In genomic region chr9:69176446-69177135, GRCh38 we compare ENCODE assay signal across 14 cellular contexts. TPM values are rescaled to one million over a fixed set of nuclear protein-coding genes. Genes with fewer than 3 reads are reported as not detected.
DNase-seq lines count a peak whose midpoint lies in the region; ATAC-seq, FAIRE-seq and TF ChIP-seq lines count a peak whose summit lies in the region.
"Had no signal": no experiment of that assay in that cellular context is flagged by ENCODE, and none has a peak within 500 bp of the region (broad histone marks: within the 10 kb centered on the region; RNA-seq: fewer than 3 reads in every experiment).

No MANE protein-coding gene starts in this region.

- no peak for TF ChIP-seq POLR2A in breast epithelium (IDR thresholded peaks at IDR 0.05)

- H3K4me2 ChIP-seq in keratinocyte (ENCODE audit: control insufficient read depth, extremely low read depth, insufficient read depth, low read depth, low read length): peak overlapping the region; percentile 91

- peaks cover 64% of the 10 kb centered on the region for H3K79me2 ChIP-seq in keratinocyte (ENCODE audit: control insufficient read depth, insufficient read depth, low read length)

- POLR2A ChIA-PET in MCF 10A (lab: Yijun Ruan, JAX): interaction anchor here (0.7 to 6.9 kb wide), 9 partner anchors 7 to 1082 kb away, joined by 3 to 151 read pairs (median 31); partner anchors contain the start of gene SMC5

- no peak for ATAC-seq in GM18517 (IDR thresholded peaks at IDR 0.05; ENCODE audit: unreplicated experiment)
- ATAC-seq: activated T-cell treated with anti-CD3 and anti-CD28 coated beads, Interleukin-2, amount 50 U/mL, for 4 hours had no signal

- H3K27me3 ChIP-seq in breast epithelium: no peaks in the 10 kb centered on the region
- no peaks in the 10 kb centered on the region for H3K27me3 ChIP-seq in adipocyte (replicated peaks; ENCODE audit: control insufficient read depth, insufficient read depth, low read length)
- no peaks in the 10 kb centered on the region for H3K27me3 ChIP-seq in keratinocyte (ENCODE audit: control insufficient read depth, extremely low read depth, insufficient read depth, low read length)
- H3K27me3 ChIP-seq: dorsolateral prefrontal cortex had no signal

- H3K4me3 ChIP-seq in breast epithelium (no peak overlapping the region), adipocyte (ENCODE audit: low read length) (peak overlapping the region; percentile 96), keratinocyte (ENCODE audit: control insufficient read depth in 2 of 3, extremely low read depth in 1 of 3, insufficient read depth in 2 of 3, low read depth in 1 of 3, low read length in 3 of 3) (peak overlapping the region; percentile 61 to 95 (median 81))

- H3K27ac Mint-ChIP-seq in MCF 10A (ENCODE audit: low read depth, unreplicated experiment): peak overlapping the region; percentile 94
- no peak overlapping the region for H3K27ac Mint-ChIP-seq in activated T-helper 2 cell treated with anti-CD3 and anti-CD28 coated beads, Interferon-gamma antibody, Interleukin-2, Interleukin-4, amounts not matched to agents 10 μg/mL and 5 μg/mL and 100 μg/mL, durations not matched to agents 14 hours and 24 hours and 36 hours
- peak overlapping the region in 1 of 7 donors; percentile 82 for H3K27ac Mint-ChIP-seq in CD14-positive monocyte

- CTCF ChIA-PET in MCF 10A (lab: Yijun Ruan, JAX): interaction anchor here (0.6 to 6.9 kb wide), 8 partner anchors 11 to 124 kb away, joined by 3 to 81 read pairs (median 10); no protein-coding TSS in a partner anchor

- H3K4me3 Mint-ChIP-seq in MCF 10A (ENCODE audit: unreplicated experiment): peak overlapping the region; percentile 93
- no peak overlapping the region for H3K4me3 Mint-ChIP-seq in activated T-helper 2 cell treated with anti-CD3 and anti-CD28 coated beads, Interferon-gamma antibody, Interleukin-2, Interleukin-4, amounts not matched to agents 10 μg/mL and 5 μg/mL and 100 μg/mL, durations not matched to agents 14 hours and 24 hours and 36 hours (ENCODE audit: low read depth)
- no peak overlapping the region for H3K4me3 Mint-ChIP-seq in CD14-positive monocyte
- H3K4me3 Mint-ChIP-seq: activated T-cell treated with anti-CD3 and anti-CD28 coated beads, Interleukin-2, amount 50 U/mL, for 4 hours had no signal

- no TSS peak for BruUV-seq in MCF 10A (replicated peaks; lab: Mats Ljungman, UMichigan)

- H3K9me3 ChIP-seq in breast epithelium: no peaks in the 10 kb centered on the region
- no peaks in the 10 kb centered on the region for H3K9me3 ChIP-seq in adipocyte (ENCODE audit: control insufficient read depth, low read length)
- no peaks in the 10 kb centered on the region for H3K9me3 ChIP-seq in keratinocyte (ENCODE audit: control insufficient read depth, low read depth, low read length)

- H3K9me3 Mint-ChIP-seq in MCF 10A (ENCODE audit: unreplicated experiment) (no peaks in the 10 kb centered on the region), CD14-positive monocyte (peaks cover 0 to 2% (median 0%) of the 10 kb centered on the region in 7 donors)
- H3K9me3 Mint-ChIP-seq in activated T-helper 2 cell treated with anti-CD3 and anti-CD28 coated beads, Interferon-gamma antibody, Interleukin-2, Interleukin-4, amounts not matched to agents 10 μg/mL and 5 μg/mL and 100 μg/mL, durations not matched to agents 14 hours and 24 hours and 36 hours: no peaks in the 10 kb centered on the region
- H3K9me3 Mint-ChIP-seq: activated T-cell treated with anti-CD3 and anti-CD28 coated beads, Interleukin-2, amount 50 U/mL, for 4 hours had no signal

- TF ChIP-seq CTCF in MCF 10A (IDR thresholded peaks at IDR 0.05; ENCODE audit: unreplicated experiment): no peak
- TF ChIP-seq CTCF in breast epithelium (IDR thresholded peaks at IDR 0.05): no peak
- TF ChIP-seq CTCF in keratinocyte (optimal IDR thresholded peaks at IDR 0.05 in 1 of 3, IDR thresholded peaks at IDR 0.05 in 1 of 3, conservative IDR thresholded peaks at IDR 0.05 in 1 of 3; ENCODE audit: extremely low read depth in 1 of 3, insufficient read depth in 2 of 3, low read length in 3 of 3): no peak
- no peak for TF ChIP-seq CTCF in CD14-positive monocyte (IDR thresholded peaks at IDR 0.05)

- H3K27me3 Mint-ChIP-seq in MCF 10A (ENCODE audit: insufficient read depth, unreplicated experiment) (no peaks in the 10 kb centered on the region), CD14-positive monocyte (ENCODE audit: low read depth in 3 of 3) (peaks cover 4 to 16% (median 15%) of the 10 kb centered on the region in 3 donors)
- no peaks in the 10 kb centered on the region for H3K27me3 Mint-ChIP-seq in activated T-helper 2 cell treated with anti-CD3 and anti-CD28 coated beads, Interferon-gamma antibody, Interleukin-2, Interleukin-4, amounts not matched to agents 10 μg/mL and 5 μg/mL and 100 μg/mL, durations not matched to agents 14 hours and 24 hours and 36 hours (ENCODE audit: low read depth)

- DNase-seq in MCF 10A (ENCODE audit: unreplicated experiment): peak; percentile 80
- no peak for DNase-seq in breast epithelium (ENCODE audit: low spot score in 2 of 2)
- no peak for DNase-seq in adipocyte (ENCODE audit: low read depth)
- no peak for DNase-seq in keratinocyte (ENCODE audit: low read depth, low spot score)
- DNase-seq in activated T-helper 2 cell treated with anti-CD3 and anti-CD28 coated beads, Interferon-gamma antibody, Interleukin-2, Interleukin-4, amounts not matched to agents 10 μg/mL and 5 μg/mL and 100 μg/mL, durations not matched to agents 14 hours and 24 hours and 36 hours (ENCODE audit: low spot score): no peak
- DNase-seq in activated gamma-delta T cell treated with Interleukin-2 at 50 U/mL for 16 hours: no peak
- DNase-seq in CD14-positive monocyte (ENCODE audit: low spot score): no peak
- DNase-seq: activated CD4-positive, CD25-positive, alpha-beta regulatory T cell; activated T-cell treated with anti-CD3 and anti-CD28 coated beads, Interleukin-2, amount 50 U/mL, for 4 hours; dorsolateral prefrontal cortex; NCI-H2081 had no signal

- intact Hi-C loops in MCF 10A (cut with micrococcal nuclease) (no loop called here), breast epithelium (cut with DNase I; ENCODE audit: low total_unique reads) (no loop called here), CD14-positive monocyte (cut with micrococcal nuclease) (no loop called here)
- intact Hi-C loops in activated T-helper 2 cell treated with anti-CD3 and anti-CD28 coated beads, Interferon-gamma antibody, Interleukin-2, Interleukin-4, amounts not matched to agents 10 μg/mL and 5 μg/mL and 100 μg/mL, durations not matched to agents 14 hours and 24 hours and 36 hours (cut with micrococcal nuclease): loop anchor here (5.0 kb wide), 3 partner anchors 139 to 576 kb away; partner anchors contain the start of gene FXN

- H3K36me3 ChIP-seq in breast epithelium (no peaks in the 10 kb centered on the region), adipocyte (ENCODE audit: control insufficient read depth, insufficient read depth, low read length, severe bottlenecking) (no peaks in the 10 kb centered on the region), keratinocyte (ENCODE audit: control insufficient read depth in 2 of 2, extremely low read depth in 1 of 2, insufficient read depth in 2 of 2, low read length in 2 of 2) (no peaks in the 10 kb centered on the region)

- no peaks in the 10 kb centered on the region for H3K9me1 ChIP-seq in keratinocyte (ENCODE audit: control insufficient read depth, extremely low read depth, insufficient read depth, low read length)

- dilution Hi-C loops in keratinocyte (cut with MboI; ENCODE audit: extremely low pct_ligation_motif_present, low sequenced_read_pairs): no loop called here

- H4K20me1 ChIP-seq in keratinocyte (ENCODE audit: control insufficient read depth, extremely low read depth, insufficient read depth, low read length): no peaks in the 10 kb centered on the region

- peaks cover 41% of the 10 kb centered on the region for H3K4me1 Mint-ChIP-seq in MCF 10A (ENCODE audit: insufficient read depth, unreplicated experiment)
- peaks cover 68% of the 10 kb centered on the region for H3K4me1 Mint-ChIP-seq in activated T-helper 2 cell treated with anti-CD3 and anti-CD28 coated beads, Interferon-gamma antibody, Interleukin-2, Interleukin-4, amounts not matched to agents 10 μg/mL and 5 μg/mL and 100 μg/mL, durations not matched to agents 14 hours and 24 hours and 36 hours (ENCODE audit: low read depth)
- H3K4me1 Mint-ChIP-seq in CD14-positive monocyte: peaks cover 61% of the 10 kb centered on the region

- peaks cover 0 to 13% of the 10 kb centered on the region in 2 donors for H3K4me1 ChIP-seq in breast epithelium
- peaks cover 59% of the 10 kb centered on the region for H3K4me1 ChIP-seq in adipocyte (ENCODE audit: control insufficient read depth, insufficient read depth, low read length)
- H3K4me1 ChIP-seq in keratinocyte (ENCODE audit: control insufficient read depth, extremely low read depth, insufficient read depth, low read length): peaks cover 79% of the 10 kb centered on the region

- H2AFZ ChIP-seq in keratinocyte (ENCODE audit: control insufficient read depth, low read length): no peak overlapping the region

- H3K27ac ChIP-seq in breast epithelium (no peak overlapping the region), keratinocyte (ENCODE audit: control insufficient read depth, insufficient read depth, low read length) (peak overlapping the region; percentile 100)
- H3K27ac ChIP-seq: HL-60 had no signal

- H3K36me3 Mint-ChIP-seq in MCF 10A (ENCODE audit: insufficient read depth, unreplicated experiment) (peaks cover 6% of the 10 kb centered on the region), CD14-positive monocyte (peaks cover 0 to 5% of the 10 kb centered on the region in 2 donors)
- peaks cover 3% of the 10 kb centered on the region for H3K36me3 Mint-ChIP-seq in activated T-helper 2 cell treated with anti-CD3 and anti-CD28 coated beads, Interferon-gamma antibody, Interleukin-2, Interleukin-4, amounts not matched to agents 10 μg/mL and 5 μg/mL and 100 μg/mL, durations not matched to agents 14 hours and 24 hours and 36 hours (ENCODE audit: low read depth)

- no peak for FAIRE-seq in keratinocyte (lab: Jason Lieb, UNC)
- FAIRE-seq: D721Med had no signal

- H3K9ac ChIP-seq in adipocyte (ENCODE audit: low read length) (peak overlapping the region; percentile 93), keratinocyte (ENCODE audit: control insufficient read depth, extremely low read depth, insufficient read depth, low read length) (peak overlapping the region; percentile 99)

RNA-seq across cellular contexts. Expression of gene TJP2, which starts 2.5 kb away (rescaled TPM):
- total RNA-seq in MCF 10A (2022) (47.2 and 52.2 TPM in 2 replicates), breast epithelium (100 to 1,000 TPM in 2 of 3 donors, 10 to 100 TPM in 1; 85.2 to 125 (median 108) TPM)
- polyA plus RNA-seq in keratinocyte (34.9 to 74.8 TPM (median 65.5 TPM) in 3 replicates), CD14-positive monocyte (10 to 100 TPM in 1 of 2 donors, 1 to 10 TPM in 1; 8.0 to 17.8 TPM)
- polyA plus RNA-seq in keratinocyte (2011; ENCODE audit: low read depth): 80.3 TPM
- 29.8 and 43.8 TPM in 2 replicates for polyA plus RNA-seq in keratinocyte (2011; cell fraction: cytosol; rRNA removed)
- polyA plus RNA-seq in keratinocyte (2011; cell fraction: nucleus; rRNA removed): 81.2 and 90.1 TPM in 2 replicates
- 69.1 and 83.8 TPM in 2 replicates for polyA plus RNA-seq in keratinocyte (2012; ENCODE audit: low replicate concordance)
- 26.5 to 64.6 TPM (median 29.1 TPM) in 3 replicates for polyA minus RNA-seq in keratinocyte
- 45.5 TPM for polyA minus RNA-seq in keratinocyte (2011; cell fraction: cytosol; rRNA and poly(A)+ RNA removed)
- polyA minus RNA-seq in keratinocyte (2011; cell fraction: nucleus; rRNA and poly(A)+ RNA removed): 70.3 and 120 TPM in 2 replicates
- total RNA-seq in activated T-helper 2 cell treated with anti-CD3 and anti-CD28 coated beads, Interferon-gamma antibody, Interleukin-2, Interleukin-4, amounts not matched to agents 10 μg/mL and 5 μg/mL and 100 μg/mL, durations not matched to agents 14 hours and 24 hours and 36 hours: 11.9 and 12.4 TPM in 2 replicates

Comparison
In these comparisons a context has a peak if more than half of its experiments do, and no peak if none do; other contexts are left out.
1. H3K4me3 ChIP-seq: peak in adipocyte (single experiment) and keratinocyte (3 of 3); none in breast epithelium (0 of 3).